ENCODE assay signal across 2 cellular contexts in the genomic region with DNA sequence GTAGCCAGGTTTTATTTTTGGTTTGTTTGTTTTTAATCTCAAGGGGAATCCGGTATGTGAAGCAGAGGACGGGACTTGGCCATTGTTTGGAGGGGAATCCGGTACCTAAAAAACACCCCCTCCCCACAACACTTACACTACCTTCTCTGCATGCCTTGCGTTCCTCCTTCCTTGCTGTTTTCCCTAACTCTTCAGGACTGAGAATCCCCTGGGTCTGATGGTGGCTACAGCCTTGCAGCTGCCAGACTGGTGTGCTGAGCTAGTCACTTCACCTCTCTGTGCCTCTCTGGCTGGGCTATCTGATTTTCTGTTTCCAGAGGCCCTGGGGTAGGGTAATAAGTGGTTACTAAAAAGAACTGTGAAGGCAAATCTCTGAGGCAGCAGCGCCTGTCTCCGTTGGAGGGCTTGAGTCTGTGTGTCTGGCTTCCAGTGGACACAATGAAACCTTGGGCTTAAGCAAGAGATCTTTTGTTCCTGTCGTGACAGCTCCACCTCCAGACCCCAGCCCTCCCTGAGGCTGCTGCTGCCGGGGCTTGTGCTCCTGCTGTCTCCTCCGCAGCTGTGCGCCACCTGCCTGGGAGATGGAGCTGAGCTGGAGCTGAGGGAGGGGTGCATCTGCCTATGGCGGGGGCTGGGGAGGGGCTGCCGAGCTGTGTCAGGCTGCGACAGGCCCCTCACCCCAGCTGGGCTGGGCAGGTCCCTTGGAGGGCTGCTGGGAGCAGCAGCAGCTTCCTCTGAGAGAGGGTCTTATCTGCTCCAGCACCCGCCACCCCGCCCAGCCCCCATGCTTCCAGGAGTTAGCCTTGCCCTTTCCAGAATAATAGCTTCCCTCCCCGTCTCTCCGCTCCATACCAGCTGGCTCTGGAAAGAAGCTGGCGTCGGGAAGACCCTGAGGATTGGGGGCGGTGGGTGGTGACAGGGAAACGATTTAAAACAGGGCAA.
TF ChIP-seq lines count a peak whose summit lies in the region.

No MANE protein-coding gene starts in this region.

TF ChIP-seq in HepG2, 621 proteins besides CTCF, POLR2A, EP300 and RAD21 (continues in another document):
- TF ChIP-seq, protein P1, sequence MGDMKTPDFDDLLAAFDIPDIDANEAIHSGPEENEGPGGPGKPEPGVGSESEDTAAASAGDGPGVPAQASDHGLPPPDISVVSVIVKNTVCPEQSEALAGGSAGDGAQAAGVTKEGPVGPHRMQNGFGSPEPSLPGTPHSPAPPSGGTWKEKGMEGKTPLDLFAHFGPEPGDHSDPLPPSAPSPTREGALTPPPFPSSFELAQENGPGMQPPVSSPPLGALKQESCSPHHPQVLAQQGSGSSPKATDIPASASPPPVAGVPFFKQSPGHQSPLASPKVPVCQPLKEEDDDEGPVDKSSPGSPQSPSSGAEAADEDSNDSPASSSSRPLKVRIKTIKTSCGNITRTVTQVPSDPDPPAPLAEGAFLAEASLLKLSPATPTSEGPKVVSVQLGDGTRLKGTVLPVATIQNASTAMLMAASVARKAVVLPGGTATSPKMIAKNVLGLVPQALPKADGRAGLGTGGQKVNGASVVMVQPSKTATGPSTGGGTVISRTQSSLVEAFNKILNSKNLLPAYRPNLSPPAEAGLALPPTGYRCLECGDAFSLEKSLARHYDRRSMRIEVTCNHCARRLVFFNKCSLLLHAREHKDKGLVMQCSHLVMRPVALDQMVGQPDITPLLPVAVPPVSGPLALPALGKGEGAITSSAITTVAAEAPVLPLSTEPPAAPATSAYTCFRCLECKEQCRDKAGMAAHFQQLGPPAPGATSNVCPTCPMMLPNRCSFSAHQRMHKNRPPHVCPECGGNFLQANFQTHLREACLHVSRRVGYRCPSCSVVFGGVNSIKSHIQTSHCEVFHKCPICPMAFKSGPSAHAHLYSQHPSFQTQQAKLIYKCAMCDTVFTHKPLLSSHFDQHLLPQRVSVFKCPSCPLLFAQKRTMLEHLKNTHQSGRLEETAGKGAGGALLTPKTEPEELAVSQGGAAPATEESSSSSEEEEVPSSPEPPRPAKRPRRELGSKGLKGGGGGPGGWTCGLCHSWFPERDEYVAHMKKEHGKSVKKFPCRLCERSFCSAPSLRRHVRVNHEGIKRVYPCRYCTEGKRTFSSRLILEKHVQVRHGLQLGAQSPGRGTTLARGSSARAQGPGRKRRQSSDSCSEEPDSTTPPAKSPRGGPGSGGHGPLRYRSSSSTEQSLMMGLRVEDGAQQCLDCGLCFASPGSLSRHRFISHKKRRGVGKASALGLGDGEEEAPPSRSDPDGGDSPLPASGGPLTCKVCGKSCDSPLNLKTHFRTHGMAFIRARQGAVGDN (CRISPR knock-in tag; IDR thresholded peaks at IDR 0.05) = 0 out of 2 replicates have a peak, but pooled peaks have one; percentile 17
- TF ChIP-seq, protein P2, sequence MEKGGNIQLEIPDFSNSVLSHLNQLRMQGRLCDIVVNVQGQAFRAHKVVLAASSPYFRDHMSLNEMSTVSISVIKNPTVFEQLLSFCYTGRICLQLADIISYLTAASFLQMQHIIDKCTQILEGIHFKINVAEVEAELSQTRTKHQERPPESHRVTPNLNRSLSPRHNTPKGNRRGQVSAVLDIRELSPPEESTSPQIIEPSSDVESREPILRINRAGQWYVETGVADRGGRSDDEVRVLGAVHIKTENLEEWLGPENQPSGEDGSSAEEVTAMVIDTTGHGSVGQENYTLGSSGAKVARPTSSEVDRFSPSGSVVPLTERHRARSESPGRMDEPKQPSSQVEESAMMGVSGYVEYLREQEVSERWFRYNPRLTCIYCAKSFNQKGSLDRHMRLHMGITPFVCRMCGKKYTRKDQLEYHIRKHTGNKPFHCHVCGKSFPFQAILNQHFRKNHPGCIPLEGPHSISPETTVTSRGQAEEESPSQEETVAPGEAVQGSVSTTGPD (CRISPR knock-in tag; IDR thresholded peaks at IDR 0.05) = no peak
- TF ChIP-seq ZNF891 (CRISPR knock-in tag; IDR thresholded peaks at IDR 0.05) (no peak), FOXM1 (CRISPR knock-in tag; IDR thresholded peaks at IDR 0.05) (no peak), KAT7 (CRISPR knock-in tag; IDR thresholded peaks at IDR 0.05; ENCODE audit: borderline replicate concordance) (no peak), FOXP1 (IDR thresholded peaks at IDR 0.05) (no peak), FOXP1 (CRISPR knock-in tag; IDR thresholded peaks at IDR 0.05) (no peak), SMAD1 (CRISPR knock-in tag; IDR thresholded peaks at IDR 0.05; ENCODE audit: borderline replicate concordance, low read depth) (0 out of 2 replicates have a peak, but pooled peaks have one; percentile 10), SAP130 (CRISPR knock-in tag; IDR thresholded peaks at IDR 0.05; ENCODE audit: low read depth) (no peak)
- TF ChIP-seq, protein P3, sequence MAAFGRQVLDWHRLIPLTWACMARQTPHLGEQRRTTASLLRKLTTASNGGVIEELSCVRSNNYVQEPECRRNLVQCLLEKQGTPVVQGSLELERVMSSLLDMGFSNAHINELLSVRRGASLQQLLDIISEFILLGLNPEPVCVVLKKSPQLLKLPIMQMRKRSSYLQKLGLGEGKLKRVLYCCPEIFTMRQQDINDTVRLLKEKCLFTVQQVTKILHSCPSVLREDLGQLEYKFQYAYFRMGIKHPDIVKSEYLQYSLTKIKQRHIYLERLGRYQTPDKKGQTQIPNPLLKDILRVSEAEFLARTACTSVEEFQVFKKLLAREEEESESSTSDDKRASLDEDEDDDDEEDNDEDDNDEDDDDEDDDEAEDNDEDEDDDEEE (CRISPR knock-in tag; IDR thresholded peaks at IDR 0.05) = no peak
- TF ChIP-seq, protein P4, sequence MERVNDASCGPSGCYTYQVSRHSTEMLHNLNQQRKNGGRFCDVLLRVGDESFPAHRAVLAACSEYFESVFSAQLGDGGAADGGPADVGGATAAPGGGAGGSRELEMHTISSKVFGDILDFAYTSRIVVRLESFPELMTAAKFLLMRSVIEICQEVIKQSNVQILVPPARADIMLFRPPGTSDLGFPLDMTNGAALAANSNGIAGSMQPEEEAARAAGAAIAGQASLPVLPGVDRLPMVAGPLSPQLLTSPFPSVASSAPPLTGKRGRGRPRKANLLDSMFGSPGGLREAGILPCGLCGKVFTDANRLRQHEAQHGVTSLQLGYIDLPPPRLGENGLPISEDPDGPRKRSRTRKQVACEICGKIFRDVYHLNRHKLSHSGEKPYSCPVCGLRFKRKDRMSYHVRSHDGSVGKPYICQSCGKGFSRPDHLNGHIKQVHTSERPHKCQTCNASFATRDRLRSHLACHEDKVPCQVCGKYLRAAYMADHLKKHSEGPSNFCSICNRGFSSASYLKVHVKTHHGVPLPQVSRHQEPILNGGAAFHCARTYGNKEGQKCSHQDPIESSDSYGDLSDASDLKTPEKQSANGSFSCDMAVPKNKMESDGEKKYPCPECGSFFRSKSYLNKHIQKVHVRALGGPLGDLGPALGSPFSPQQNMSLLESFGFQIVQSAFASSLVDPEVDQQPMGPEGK (CRISPR knock-in tag; IDR thresholded peaks at IDR 0.05) = 0 out of 2 replicates have a peak, but pooled peaks have one; percentile 14

TF ChIP-seq in SK-N-SH treated with all-trans-retinoic acid at 6 μM for 48 hours, 23 proteins besides CTCF, POLR2A, EP300 and RAD21:
- TF ChIP-seq GLIS3 (CRISPR knock-in tag; IDR thresholded peaks at IDR 0.05) = no peak
- TF ChIP-seq TOX (CRISPR knock-in tag; IDR thresholded peaks at IDR 0.05; ENCODE audit: borderline replicate concordance) = no peak
- no peak for TF ChIP-seq RARB (CRISPR knock-in tag; IDR thresholded peaks at IDR 0.05)
TF ChIP-seq in SK-N-SH treated with all-trans-retinoic acid at 6 μM for 48 hours: peak in this region for 0.
